12 cellular contexts compared by ENCODE assay signal in genomic region chr1:116710326-116711060, GRCh38. TPM values are rescaled to one million over a fixed set of nuclear protein-coding genes. Genes with fewer than 3 reads are reported as not detected.
DNase-seq lines count a peak whose midpoint lies in the region; ATAC-seq and TF ChIP-seq lines count a peak whose summit lies in the region.
"Had no signal": no experiment of that assay in that cellular context is flagged by ENCODE, and none has a peak within 500 bp of the region (broad histone marks: within the 10 kb centered on the region; RNA-seq: fewer than 3 reads in every experiment).

No MANE protein-coding gene starts in this region.

- H2AFZ ChIP-seq in hepatocyte = no peak overlapping the region

- no peaks in the 10 kb centered on the region for H3K36me3 ChIP-seq in hepatocyte (replicated peaks; ENCODE audit: insufficient read depth, low read depth)
- H3K36me3 ChIP-seq: thoracic aorta had no signal

- in situ Hi-C loops in ACHN (cut with HindIII; ENCODE audit: low pct_ligation_motif_present, low pct_unique_long_range_greater_than_20kb, low sequenced_read_pairs) = no loop called here

- H3K9me2 ChIP-seq in hepatocyte (replicated peaks; ENCODE audit: insufficient read depth) = no peaks in the 10 kb centered on the region

- no peak for TF ChIP-seq CTCF in hepatocyte (IDR thresholded peaks at IDR 0.05; ENCODE audit: poor library complexity)

- H3K4me3 ChIP-seq in hepatocyte = no peak overlapping the region
- H3K4me3 ChIP-seq: thoracic aorta had no signal

- H3K79me2 ChIP-seq in hepatocyte = no peaks in the 10 kb centered on the region

- WGBS in hepatocyte (ENCODE audit: low lambda C conversion rate, missing lambda C conversion rate) = 66% methylated on average over 3 of the region's 3 CpGs

- H4K20me1 ChIP-seq in hepatocyte (ENCODE audit: insufficient read depth, poor library complexity, severe bottlenecking) = no peaks in the 10 kb centered on the region

- H3K4me1 ChIP-seq in hepatocyte (ENCODE audit: insufficient read depth) = peaks cover 16% of the 10 kb centered on the region

- peak overlapping the region; percentile 44 for H3K27ac ChIP-seq in hepatocyte
- H3K27ac ChIP-seq: thoracic aorta had no signal

- no peak for ATAC-seq in GM18873 (IDR thresholded peaks at IDR 0.05; ENCODE audit: low FRiP score, unreplicated experiment)
- ATAC-seq: T-helper 17 cell had no signal

- no peak overlapping the region for H3K4me2 ChIP-seq in hepatocyte

- H3K27me3 ChIP-seq in hepatocyte = no peaks in the 10 kb centered on the region

- no peaks in the 10 kb centered on the region for H3K9me3 ChIP-seq in hepatocyte (ENCODE audit: low read depth)
- H3K9me3 ChIP-seq: thoracic aorta had no signal

- DNase-seq in NCI-H748 (lab: John Stamatoyannopoulos, UW; ENCODE audit: unreplicated experiment) (peak; percentile 61), NCI-H748 treated with DMSO at 0.1 percent for 48 hours (lab: John Stamatoyannopoulos, UW) (no peak), SHP77 treated with DMSO at 0.1 percent for 48 hours (lab: John Stamatoyannopoulos, UW) (peak; percentile 61), hepatocyte (ENCODE audit: low spot score) (no peak), ureter (ENCODE audit: low spot score) (peak; percentile 35), ACHN (no peak)
- no peak for DNase-seq in activated CD8-positive, alpha-beta memory T cell treated with anti-CD3 and anti-CD28 coated beads for 24 hours
- DNase-seq: naive thymus-derived CD8-positive, alpha-beta T cell; T-helper 17 cell had no signal

RNA-seq across cellular contexts. Expression of gene IGSF3, which starts 43.0 kb away (rescaled TPM):
- total RNA-seq in hepatocyte (27.2 and 34.0 TPM in 2 replicates), ureter (31.1 TPM)
- polyA plus RNA-seq in hepatocyte = 8.8 and 9.3 TPM in 2 replicates
- polyA plus RNA-seq: naive thymus-derived CD8-positive, alpha-beta T cell had no signal

RNA-seq across cellular contexts. Expression of gene CD2, which starts 43.7 kb away (rescaled TPM):
- total RNA-seq in hepatocyte (0.08 and 0.13 TPM in 2 replicates), ureter (7.1 TPM)
- 0.08 and 0.22 TPM in 2 replicates for polyA plus RNA-seq in hepatocyte
- total RNA-seq: A673 had no signal

Comparison
In these comparisons a context has a peak if more than half of its experiments do, and no peak if none do; other contexts are left out.
1. DNase-seq: peak in NCI-H748 (single experiment), SHP77 treated with DMSO at 0.1 percent for 48 hours (single experiment) and ureter (single experiment); none in NCI-H748 treated with DMSO at 0.1 percent for 48 hours (single experiment), hepatocyte (single experiment), activated CD8-positive, alpha-beta memory T cell treated with anti-CD3 and anti-CD28 coated beads for 24 hours (single experiment) and ACHN (single experiment).